ENCODE assay signal across 8 cellular contexts in the genomic region with DNA sequence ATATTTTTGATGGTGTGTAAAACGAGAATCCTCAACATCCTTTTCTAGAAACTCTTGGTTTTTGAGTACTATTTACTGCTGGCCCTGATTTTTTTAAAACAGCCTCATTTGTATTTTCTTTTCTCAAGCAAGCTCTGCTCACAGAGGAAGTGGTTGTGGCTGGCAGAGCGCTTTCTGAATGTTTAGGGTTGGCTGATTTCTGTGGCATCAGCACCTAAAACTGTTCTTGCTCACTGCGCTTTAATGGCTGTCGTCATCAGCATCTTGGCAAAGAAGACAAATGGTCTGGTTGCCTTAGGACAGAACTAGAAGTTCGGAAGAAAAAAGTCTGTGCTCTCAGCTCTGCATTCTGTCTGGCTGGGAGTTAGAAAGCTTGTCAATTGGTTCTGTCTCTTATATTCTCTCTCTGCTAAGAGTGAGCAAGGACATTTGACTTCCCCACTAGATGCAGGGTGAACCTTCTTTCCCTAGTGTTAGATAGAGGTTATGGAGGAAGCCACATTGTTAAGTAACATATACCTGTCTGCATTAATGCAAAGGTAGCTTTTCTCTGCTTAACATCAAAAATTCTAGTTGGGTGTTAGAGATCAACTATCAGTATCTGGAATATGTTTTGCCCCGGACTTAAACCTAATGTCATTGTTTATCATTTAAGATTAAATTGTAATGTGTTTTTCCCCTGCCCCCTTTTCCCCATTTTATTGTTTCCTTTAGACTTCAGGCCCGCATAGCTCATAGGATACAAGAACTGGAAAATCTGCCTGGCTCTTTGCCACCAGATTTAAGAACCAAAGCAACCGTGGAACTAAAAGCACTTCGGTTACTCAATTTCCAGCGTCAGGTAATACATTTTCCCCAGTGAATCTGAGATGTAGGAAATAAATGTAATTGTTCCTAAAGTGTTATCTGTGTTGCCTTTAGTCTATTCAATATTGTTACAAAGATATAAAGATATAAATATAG. TPM values are rescaled to one million over a fixed set of nuclear protein-coding genes. Genes with fewer than 3 reads are reported as not detected.
DNase-seq lines count a peak whose midpoint lies in the region; ATAC-seq and TF ChIP-seq lines count a peak whose summit lies in the region.

No MANE protein-coding gene starts in this region.

- no peaks in the 10 kb centered on the region for H3K9me2 ChIP-seq in hepatocyte (replicated peaks; ENCODE audit: insufficient read depth)

- no peak overlapping the region for H3K4me2 ChIP-seq in hepatocyte

- no peak overlapping the region for H3K27ac ChIP-seq in hepatocyte

- H3K79me2 ChIP-seq in hepatocyte, result no peaks in the 10 kb centered on the region

- TF ChIP-seq CTCF in AG10803 (conservative IDR thresholded peaks at IDR 0.05; ENCODE audit: low read length) (no peak), hepatocyte (IDR thresholded peaks at IDR 0.05; ENCODE audit: poor library complexity) (no peak), BE2C (IDR thresholded peaks at IDR 0.05; ENCODE audit: low read depth, low read length) (no peak)

- H3K36me3 ChIP-seq in hepatocyte (replicated peaks; ENCODE audit: insufficient read depth, low read depth), result no peaks in the 10 kb centered on the region
- no peaks in the 10 kb centered on the region for H3K36me3 ChIP-seq in BE2C

- no peaks in the 10 kb centered on the region for H3K9me3 ChIP-seq in hepatocyte (ENCODE audit: low read depth)
- H3K9me3 ChIP-seq in BE2C, result no peaks in the 10 kb centered on the region

- no peak overlapping the region for H2AFZ ChIP-seq in hepatocyte

- DNase-seq in AG10803 (ENCODE audit: low read depth) (peak; percentile 85), hippocampal formation (lab: John Stamatoyannopoulos, UW) (peak; percentile 29 to 65), hepatocyte (ENCODE audit: low spot score) (no peak), BE2C (no peak)
- DNase-seq in activated T-cell treated with anti-CD3 and anti-CD28 coated beads, Interleukin-2, amount 50 U/mL, for 48 hours, result peak; percentile 64 to 74
- DNase-seq in stimulated activated CD4-positive, alpha-beta T cell treated with anti-CD3 and anti-CD28 coated beads, Interleukin-4, amount 100 ng/mL, for 48 hours (ENCODE audit: low read depth in 2 of 2), result peak; percentile 34 to 55

- no peaks in the 10 kb centered on the region for H3K27me3 ChIP-seq in hepatocyte
- H3K27me3 ChIP-seq in BE2C, result no peaks in the 10 kb centered on the region

- peaks cover 3% of the 10 kb centered on the region for H4K20me1 ChIP-seq in hepatocyte (ENCODE audit: insufficient read depth, poor library complexity, severe bottlenecking)

- no peaks in the 10 kb centered on the region for H3K4me1 ChIP-seq in hepatocyte (ENCODE audit: insufficient read depth)
- H3K4me1 ChIP-seq in BE2C, result no peaks in the 10 kb centered on the region

- no peak overlapping the region for H3K4me3 ChIP-seq in AG10803 (ENCODE audit: low read length)
- H3K4me3 ChIP-seq in hepatocyte, result no peak overlapping the region
- H3K4me3 ChIP-seq in BE2C (ENCODE audit: low read depth, low read length), result no peak overlapping the region

- ATAC-seq in GM19397 (IDR thresholded peaks at IDR 0.05; ENCODE audit: unreplicated experiment), result peak; percentile 95
- ATAC-seq in HG03558 (IDR thresholded peaks at IDR 0.05; ENCODE audit: extremely low read depth, unreplicated experiment), result peak; percentile 87

- WGBS in hepatocyte (ENCODE audit: low lambda C conversion rate, missing lambda C conversion rate), result 49% methylated on average over 10 of the region's 10 CpGs

RNA-seq across cellular contexts. Expression of a gene that starts 39.0 kb away (rescaled TPM):
- 65.3 and 95.1 TPM in 2 replicates for total RNA-seq in hepatocyte
- polyA plus RNA-seq in hepatocyte, result 30.1 and 39.9 TPM in 2 replicates
- polyA plus RNA-seq in BE2C (2012; ENCODE audit: insufficient read depth, insufficient read length, low read depth), result 1.1 TPM

Comparison
In these comparisons a context has a peak if more than half of its experiments do, and no peak if none do; other contexts are left out.
1. DNase-seq: peak in AG10803 (single experiment), activated T-cell treated with anti-CD3 and anti-CD28 coated beads, Interleukin-2, amount 50 U/mL, for 48 hours (2 of 2), hippocampal formation (2 of 2) and stimulated activated CD4-positive, alpha-beta T cell treated with anti-CD3 and anti-CD28 coated beads, Interleukin-4, amount 100 ng/mL, for 48 hours (2 of 2); none in hepatocyte (single experiment) and BE2C (single experiment).